Comparison of ENCODE assay signal across 17 cellular contexts in the genomic region with DNA sequence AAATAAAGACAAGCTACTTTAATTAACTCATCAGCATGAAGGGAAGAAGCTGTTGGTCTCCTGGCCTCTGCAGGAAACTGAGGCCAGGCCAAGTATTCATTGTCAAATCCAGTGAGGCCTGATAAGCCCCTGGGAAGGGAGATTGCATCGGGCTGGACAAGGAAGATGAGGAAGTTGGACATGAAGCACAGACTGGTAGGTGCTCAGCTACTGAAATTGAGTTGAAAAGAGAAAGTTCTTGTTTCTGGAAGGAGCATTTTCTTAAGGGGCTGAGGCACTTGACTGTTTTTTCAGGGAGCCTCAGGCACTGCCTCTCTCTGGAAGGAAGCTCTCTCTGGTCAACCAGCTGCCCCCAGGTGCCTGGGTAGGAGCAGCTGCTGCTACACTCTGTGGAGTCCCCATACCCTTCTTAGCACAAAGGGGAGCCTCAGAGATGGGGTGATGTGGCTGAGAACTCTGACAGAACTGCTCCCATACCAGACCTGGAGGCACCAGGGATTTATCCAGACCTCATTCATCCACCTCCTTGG.
DNase-seq lines count a peak whose midpoint lies in the region; ATAC-seq lines count a peak whose summit lies in the region.
"Had no signal": no experiment of that assay in that cellular context is flagged by ENCODE, and none has a peak within 500 bp of the region (broad histone marks: within the 10 kb centered on the region; RNA-seq: fewer than 3 reads in every experiment).

No MANE protein-coding gene starts in this region.

- intact Hi-C loops in activated T-helper 2 cell treated with anti-CD3 and anti-CD28 coated beads, Interferon-gamma antibody, Interleukin-2, Interleukin-4, amounts not matched to agents 10 μg/mL and 5 μg/mL and 100 μg/mL, durations not matched to agents 14 hours and 24 hours and 36 hours (cut with micrococcal nuclease), result no loop called here

- peak overlapping the region; percentile 65 for H3K27ac Mint-ChIP-seq in stimulated activated naive CD8-positive, alpha-beta T cell treated with anti-CD3 and anti-CD28 coated beads, Interleukin-15, Interleukin-2, amounts not matched to agents 100 ng/mL and 50 ng/mL, for 24 hours
- H3K27ac Mint-ChIP-seq in activated T-helper 2 cell treated with anti-CD3 and anti-CD28 coated beads, Interferon-gamma antibody, Interleukin-2, Interleukin-4, amounts not matched to agents 10 μg/mL and 5 μg/mL and 100 μg/mL, durations not matched to agents 14 hours and 24 hours and 36 hours, result peak overlapping the region; percentile 92

- peaks cover 72% of the 10 kb centered on the region for H3K4me1 Mint-ChIP-seq in stimulated activated naive CD8-positive, alpha-beta T cell treated with anti-CD3 and anti-CD28 coated beads, Interleukin-15, Interleukin-2, amounts not matched to agents 100 ng/mL and 50 ng/mL, for 24 hours (ENCODE audit: low read depth)
- peaks cover 83% of the 10 kb centered on the region for H3K4me1 Mint-ChIP-seq in activated T-helper 2 cell treated with anti-CD3 and anti-CD28 coated beads, Interferon-gamma antibody, Interleukin-2, Interleukin-4, amounts not matched to agents 10 μg/mL and 5 μg/mL and 100 μg/mL, durations not matched to agents 14 hours and 24 hours and 36 hours (ENCODE audit: low read depth)

- no peaks in the 10 kb centered on the region for H3K27me3 Mint-ChIP-seq in stimulated activated naive CD8-positive, alpha-beta T cell treated with anti-CD3 and anti-CD28 coated beads, Interleukin-15, Interleukin-2, amounts not matched to agents 100 ng/mL and 50 ng/mL, for 24 hours
- no peaks in the 10 kb centered on the region for H3K27me3 Mint-ChIP-seq in activated T-helper 2 cell treated with anti-CD3 and anti-CD28 coated beads, Interferon-gamma antibody, Interleukin-2, Interleukin-4, amounts not matched to agents 10 μg/mL and 5 μg/mL and 100 μg/mL, durations not matched to agents 14 hours and 24 hours and 36 hours (ENCODE audit: low read depth)

- H3K36me3 Mint-ChIP-seq in stimulated activated naive CD8-positive, alpha-beta T cell treated with anti-CD3 and anti-CD28 coated beads, Interleukin-15, Interleukin-2, amounts not matched to agents 100 ng/mL and 50 ng/mL, for 24 hours (ENCODE audit: low read depth), result no peaks in the 10 kb centered on the region
- peaks cover 10% of the 10 kb centered on the region for H3K36me3 Mint-ChIP-seq in activated T-helper 2 cell treated with anti-CD3 and anti-CD28 coated beads, Interferon-gamma antibody, Interleukin-2, Interleukin-4, amounts not matched to agents 10 μg/mL and 5 μg/mL and 100 μg/mL, durations not matched to agents 14 hours and 24 hours and 36 hours (ENCODE audit: low read depth)

- H3K4me3 Mint-ChIP-seq in stimulated activated naive CD8-positive, alpha-beta T cell treated with anti-CD3 and anti-CD28 coated beads, Interleukin-15, Interleukin-2, amounts not matched to agents 100 ng/mL and 50 ng/mL, for 24 hours, result no peak overlapping the region
- H3K4me3 Mint-ChIP-seq in activated T-helper 2 cell treated with anti-CD3 and anti-CD28 coated beads, Interferon-gamma antibody, Interleukin-2, Interleukin-4, amounts not matched to agents 10 μg/mL and 5 μg/mL and 100 μg/mL, durations not matched to agents 14 hours and 24 hours and 36 hours (ENCODE audit: low read depth), result no peak overlapping the region
- H3K4me3 Mint-ChIP-seq: activated T-cell treated with anti-CD3 and anti-CD28 coated beads, Interleukin-2, amount 50 U/mL, for 4 hours had no signal

- H3K9me3 Mint-ChIP-seq in stimulated activated naive CD8-positive, alpha-beta T cell treated with anti-CD3 and anti-CD28 coated beads, Interleukin-15, Interleukin-2, amounts not matched to agents 100 ng/mL and 50 ng/mL, for 24 hours, result no peaks in the 10 kb centered on the region
- no peaks in the 10 kb centered on the region for H3K9me3 Mint-ChIP-seq in activated T-helper 2 cell treated with anti-CD3 and anti-CD28 coated beads, Interferon-gamma antibody, Interleukin-2, Interleukin-4, amounts not matched to agents 10 μg/mL and 5 μg/mL and 100 μg/mL, durations not matched to agents 14 hours and 24 hours and 36 hours
- H3K9me3 Mint-ChIP-seq: activated T-cell treated with anti-CD3 and anti-CD28 coated beads, Interleukin-2, amount 50 U/mL, for 4 hours had no signal

- no peak for ATAC-seq in stimulated activated naive CD8-positive, alpha-beta T cell treated with anti-CD3 and anti-CD28 coated beads, Interleukin-15, Interleukin-2, amounts not matched to agents 100 U/mL and 50 U/mL, for 24 hours
- no peak for ATAC-seq in HG03025 (IDR thresholded peaks at IDR 0.05; ENCODE audit: low FRiP score, unreplicated experiment)
- ATAC-seq in esophagus mucosa, result no peak
- ATAC-seq: activated CD4-positive, CD25-positive, alpha-beta regulatory T cell treated with anti-CD3 and anti-CD28 coated beads, Interleukin-2, amount 50 U/mL, for 24 hours; activated T-cell treated with anti-CD3 and anti-CD28 coated beads, Interleukin-2, amount 50 U/mL, for 4 hours; gastrocnemius medialis had no signal

- no peak for DNase-seq in stimulated activated naive CD8-positive, alpha-beta T cell treated with anti-CD3 and anti-CD28 coated beads, Interleukin-15, Interleukin-2, amounts not matched to agents 100 U/mL and 50 U/mL, for 24 hours
- DNase-seq in NOMO-1 treated with DMSO at 0.1 percent for 48 hours (lab: John Stamatoyannopoulos, UW; ENCODE audit: unreplicated experiment), result peak; percentile 51
- no peak for DNase-seq in activated T-helper 2 cell treated with anti-CD3 and anti-CD28 coated beads, Interferon-gamma antibody, Interleukin-2, Interleukin-4, amounts not matched to agents 10 μg/mL and 5 μg/mL and 100 μg/mL, durations not matched to agents 14 hours and 24 hours and 36 hours (ENCODE audit: low spot score)
- no peak for DNase-seq in stimulated activated CD4-positive, alpha-beta T cell treated with anti-CD3 and anti-CD28 coated beads, Interleukin-2, amount 100 ng/mL, for 48 hours
- no peak for DNase-seq in EL
- DNase-seq: activated T-cell treated with anti-CD3 and anti-CD28 coated beads, Interleukin-2, amount 50 U/mL, for 4 hours; aorta; DMS79 treated with DMSO at 0.1 percent for 48 hours; gastrocnemius medialis; NCI-H187 treated with DMSO at 0.1 percent for 48 hours; NCI-H510A treated with DMSO at 0.1 percent for 48 hours; PC-9; stimulated activated CD4-positive, alpha-beta T cell treated with anti-CD3 and anti-CD28 coated beads, Interleukin-15, amount 100 ng/mL, for 24 hours had no signal
